In genomic region chr1:170831276-170831675, GRCh38 we compare ENCODE assay signal across 5 cellular contexts.
"Had no signal": no experiment of that assay in that cellular context is flagged by ENCODE, and none has a peak within 500 bp of the region (broad histone marks: within the 10 kb centered on the region; RNA-seq: fewer than 3 reads in every experiment).

No MANE protein-coding gene starts in this region.

- H3K4me3 ChIP-seq: K562 had no signal

- DNase-seq: IMR-90, KBM-7, KG1 had no signal

- H3K27ac ChIP-seq: HL-60 had no signal
